16 cellular contexts compared by ENCODE assay signal in genomic region chr11:111282663-111283062, GRCh38. TPM values are rescaled to one million over a fixed set of nuclear protein-coding genes. Genes with fewer than 3 reads are reported as not detected.
"Had no signal": no experiment of that assay in that cellular context is flagged by ENCODE, and none has a peak within 500 bp of the region (broad histone marks: within the 10 kb centered on the region; RNA-seq: fewer than 3 reads in every experiment).

No MANE protein-coding gene starts in this region.

- H3K4me3 ChIP-seq: dorsolateral prefrontal cortex, hepatocyte, lung, psoas muscle, sigmoid colon, skin epidermis, stomach, thoracic aorta had no signal

- H3K27ac ChIP-seq: hepatocyte, parathyroid adenoma, skin epidermis, thoracic aorta had no signal

- H3K9me3 ChIP-seq: psoas muscle, sigmoid colon, stomach, thoracic aorta had no signal

- H3K36me3 ChIP-seq: sigmoid colon, stomach, thoracic aorta had no signal

- H3K27me3 ChIP-seq: dorsolateral prefrontal cortex, hepatocyte, sigmoid colon, stomach had no signal

- FAIRE-seq: kidney had no signal

- DNase-seq: cortex of kidney, kidney had no signal

RNA-seq across cellular contexts. Expression of gene POU2AF3, which starts 15.7 kb away (rescaled TPM):
- total RNA-seq: naive thymus-derived CD4-positive, alpha-beta T cell had no signal
- polyA plus RNA-seq: naive thymus-derived CD4-positive, alpha-beta T cell had no signal

RNA-seq across cellular contexts. Expression of gene POU2AF2, which starts 37.1 kb away (rescaled TPM):
- total RNA-seq: dorsolateral prefrontal cortex; hepatocyte; kidney; left cardiac atrium; left ventricle myocardium superior; lung; naive thymus-derived CD4-positive, alpha-beta T cell; omental fat pad; sigmoid colon; stomach; thoracic aorta; urinary bladder had no signal
- polyA plus RNA-seq: naive thymus-derived CD4-positive, alpha-beta T cell had no signal
